In the genomic region with DNA sequence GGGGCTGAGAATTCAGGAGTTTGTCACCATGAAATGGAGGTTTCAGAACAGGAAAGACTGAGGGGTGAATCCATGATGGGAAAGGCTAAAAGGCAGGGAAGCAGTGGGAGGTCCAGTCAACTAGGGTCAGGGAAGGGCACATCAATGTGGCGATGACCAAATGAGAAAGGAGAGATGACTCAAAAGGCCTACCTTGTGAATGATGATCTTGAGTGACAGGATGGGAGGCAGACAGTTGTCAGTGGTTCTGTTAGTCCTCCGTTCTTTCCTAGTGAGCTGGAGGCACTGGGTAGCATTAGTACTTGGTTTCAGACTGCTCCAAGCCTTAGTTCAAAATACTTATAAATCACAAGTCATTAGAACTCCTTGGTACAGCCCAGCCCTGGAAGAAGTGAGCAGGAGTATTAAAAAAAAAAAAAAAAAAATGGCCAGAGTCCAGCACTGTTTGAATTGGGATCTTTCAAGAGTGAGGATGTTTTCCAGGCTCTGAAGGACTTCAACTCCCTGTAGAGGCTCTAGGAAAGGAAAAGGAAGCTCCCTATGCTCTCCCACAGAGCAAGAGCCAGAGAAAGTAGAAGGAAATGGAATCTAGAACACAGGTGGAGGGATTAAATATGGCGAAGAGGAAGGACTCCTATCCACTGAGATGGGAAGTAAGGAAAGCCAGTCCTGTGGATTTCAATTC, we compare ENCODE assay signal across 1 cellular context.
TF ChIP-seq lines count a peak whose summit lies in the region.

No MANE protein-coding gene starts in this region.

TF ChIP-seq in HEK293T, 16 proteins besides CTCF, POLR2A, EP300 and RAD21:
- TF ChIP-seq, protein P1, sequence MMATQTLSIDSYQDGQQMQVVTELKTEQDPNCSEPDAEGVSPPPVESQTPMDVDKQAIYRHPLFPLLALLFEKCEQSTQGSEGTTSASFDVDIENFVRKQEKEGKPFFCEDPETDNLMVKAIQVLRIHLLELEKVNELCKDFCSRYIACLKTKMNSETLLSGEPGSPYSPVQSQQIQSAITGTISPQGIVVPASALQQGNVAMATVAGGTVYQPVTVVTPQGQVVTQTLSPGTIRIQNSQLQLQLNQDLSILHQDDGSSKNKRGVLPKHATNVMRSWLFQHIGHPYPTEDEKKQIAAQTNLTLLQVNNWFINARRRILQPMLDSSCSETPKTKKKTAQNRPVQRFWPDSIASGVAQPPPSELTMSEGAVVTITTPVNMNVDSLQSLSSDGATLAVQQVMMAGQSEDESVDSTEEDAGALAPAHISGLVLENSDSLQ (IDR thresholded peaks at IDR 0.05): peak; percentile 26; the same call in 1 of the 2 replicates
- no peak for TF ChIP-seq ELF4 (IDR thresholded peaks at IDR 0.05)
- TF ChIP-seq TARDBP (IDR thresholded peaks at IDR 0.05): no peak
- no peak for TF ChIP-seq ARNT (IDR thresholded peaks at IDR 0.05)
